22 cellular contexts compared by ENCODE assay signal in genomic region chr1:201563406-201563780, GRCh38. TPM values are rescaled to one million over a fixed set of nuclear protein-coding genes. Genes with fewer than 3 reads are reported as not detected.
DNase-seq lines count a peak whose midpoint lies in the region; ATAC-seq and TF ChIP-seq lines count a peak whose summit lies in the region.
"Had no signal": no experiment of that assay in that cellular context is flagged by ENCODE, and none has a peak within 500 bp of the region (broad histone marks: within the 10 kb centered on the region; RNA-seq: fewer than 3 reads in every experiment).

No MANE protein-coding gene starts in this region.

- H3K4me2 ChIP-seq in fibroblast of lung (ENCODE audit: extremely low read depth, insufficient read depth, low read length), result peak overlapping the region; percentile 23

- H3K36me3 Mint-ChIP-seq in activated T-helper 1 cell treated with anti-CD3 and anti-CD28 coated beads, Interleukin-12 subunit alpha, Interleukin-12 subunit beta, Interleukin-2, Interleukin-4 antibody, amounts not matched to agents 30 ng/mL and 10 ng/mL and 1 ng/mL, durations not matched to agents 14 hours and 24 hours and 36 hours (ENCODE audit: low read depth), result no peaks in the 10 kb centered on the region
- H3K36me3 Mint-ChIP-seq: CD4-positive, alpha-beta memory T cell had no signal

- H2AFZ ChIP-seq in fibroblast of lung (ENCODE audit: low read length), result no peak overlapping the region

- TF ChIP-seq CTCF in RWPE2 (IDR thresholded peaks at IDR 0.05; ENCODE audit: poor library complexity, severe bottlenecking) (no peak), fibroblast of lung (conservative IDR thresholded peaks at IDR 0.05 in 1 of 2, IDR thresholded peaks at IDR 0.05 in 1 of 2; ENCODE audit: low read depth in 1 of 2, low read length in 2 of 2) (no peak)

- peaks cover 2% of the 10 kb centered on the region for H3K27me3 Mint-ChIP-seq in activated T-helper 1 cell treated with anti-CD3 and anti-CD28 coated beads, Interleukin-12 subunit alpha, Interleukin-12 subunit beta, Interleukin-2, Interleukin-4 antibody, amounts not matched to agents 30 ng/mL and 10 ng/mL and 1 ng/mL, durations not matched to agents 14 hours and 24 hours and 36 hours (ENCODE audit: insufficient read depth)
- H3K27me3 Mint-ChIP-seq: CD4-positive, alpha-beta memory T cell had no signal

- no peak overlapping the region for H3K4me3 Mint-ChIP-seq in activated T-helper 1 cell treated with anti-CD3 and anti-CD28 coated beads, Interleukin-12 subunit alpha, Interleukin-12 subunit beta, Interleukin-2, Interleukin-4 antibody, amounts not matched to agents 30 ng/mL and 10 ng/mL and 1 ng/mL, durations not matched to agents 14 hours and 24 hours and 36 hours
- H3K4me3 Mint-ChIP-seq: CD4-positive, alpha-beta memory T cell had no signal

- peaks cover 6% of the 10 kb centered on the region for H3K4me1 Mint-ChIP-seq in activated T-helper 1 cell treated with anti-CD3 and anti-CD28 coated beads, Interleukin-12 subunit alpha, Interleukin-12 subunit beta, Interleukin-2, Interleukin-4 antibody, amounts not matched to agents 30 ng/mL and 10 ng/mL and 1 ng/mL, durations not matched to agents 14 hours and 24 hours and 36 hours (ENCODE audit: low read depth)

- H4K20me1 ChIP-seq in fibroblast of lung (ENCODE audit: control insufficient read depth, extremely low read depth, insufficient read depth, low read length), result no peaks in the 10 kb centered on the region

- H3K9me3 ChIP-seq in RWPE2 (ENCODE audit: severe bottlenecking), result no peaks in the 10 kb centered on the region
- no peaks in the 10 kb centered on the region for H3K9me3 ChIP-seq in fibroblast of lung (ENCODE audit: control insufficient read depth, insufficient read depth, low read depth, low read length)
- H3K9me3 ChIP-seq: gastroesophageal sphincter had no signal

- peaks cover 41% of the 10 kb centered on the region for H3K79me2 ChIP-seq in fibroblast of lung (ENCODE audit: control insufficient read depth, insufficient read depth, low read length)

- no peaks in the 10 kb centered on the region for H3K9me3 Mint-ChIP-seq in activated T-helper 1 cell treated with anti-CD3 and anti-CD28 coated beads, Interleukin-12 subunit alpha, Interleukin-12 subunit beta, Interleukin-2, Interleukin-4 antibody, amounts not matched to agents 30 ng/mL and 10 ng/mL and 1 ng/mL, durations not matched to agents 14 hours and 24 hours and 36 hours
- H3K9me3 Mint-ChIP-seq: CD4-positive, alpha-beta memory T cell had no signal

- H3K27ac ChIP-seq in RWPE2 (ENCODE audit: poor library complexity, severe bottlenecking), result peak overlapping the region; percentile 90
- H3K27ac ChIP-seq in fibroblast of lung (ENCODE audit: insufficient read depth, low read length), result peak overlapping the region; percentile 84
- peak overlapping the region in 12 of 21 experiments; percentile 23 to 72 (median 58) for H3K27ac ChIP-seq in skin epidermis

- H3K27me3 ChIP-seq in RWPE2 (ENCODE audit: insufficient read depth, poor library complexity, severe bottlenecking) (no peaks in the 10 kb centered on the region), fibroblast of lung (ENCODE audit: control insufficient read depth, insufficient read depth, low read length) (no peaks in the 10 kb centered on the region)
- H3K27me3 ChIP-seq: gastroesophageal sphincter had no signal

- no peak overlapping the region for H3K9ac ChIP-seq in fibroblast of lung (ENCODE audit: insufficient read depth, low read length)

- no peak overlapping the region for H3K27ac Mint-ChIP-seq in activated T-helper 1 cell treated with anti-CD3 and anti-CD28 coated beads, Interleukin-12 subunit alpha, Interleukin-12 subunit beta, Interleukin-2, Interleukin-4 antibody, amounts not matched to agents 30 ng/mL and 10 ng/mL and 1 ng/mL, durations not matched to agents 14 hours and 24 hours and 36 hours

- ATAC-seq in RWPE2 (ENCODE audit: low read depth) (no peak), HG03039 (IDR thresholded peaks at IDR 0.05; ENCODE audit: unreplicated experiment) (no peak)
- ATAC-seq: HCT116 had no signal

- no peaks in the 10 kb centered on the region for H3K36me3 ChIP-seq in RWPE2 (ENCODE audit: low read depth)
- H3K36me3 ChIP-seq in fibroblast of lung (ENCODE audit: control insufficient read depth, insufficient read depth, low read length), result no peaks in the 10 kb centered on the region
- H3K36me3 ChIP-seq: gastroesophageal sphincter had no signal

- no peak overlapping the region for H3K4me3 ChIP-seq in RWPE2 (ENCODE audit: severe bottlenecking)
- H3K4me3 ChIP-seq in fibroblast of lung (replicated peaks in 1 of 4; ENCODE audit: control extremely low read depth in 1 of 4, insufficient read depth in 1 of 4, low read depth in 3 of 4, low read length in 4 of 4), result no peak overlapping the region
- no peak overlapping the region for H3K4me3 ChIP-seq in skin epidermis
- H3K4me3 ChIP-seq: gastroesophageal sphincter, lung had no signal

- DNase-seq in AG08395 (ENCODE audit: low spot score), result peak; percentile 1
- DNase-seq in RWPE2 (ENCODE audit: low spot score), result no peak
- no peak for DNase-seq in fibroblast of lung (ENCODE audit: low read depth in 2 of 2)
- DNase-seq in cortex of kidney (lab: John Stamatoyannopoulos, UW), result no peak
- no peak for DNase-seq in activated T-helper 1 cell treated with anti-CD3 and anti-CD28 coated beads, Interleukin-12 subunit alpha, Interleukin-12 subunit beta, Interleukin-2, Interleukin-4 antibody, amounts not matched to agents 30 ng/mL and 10 ng/mL and 1 ng/mL, durations not matched to agents 14 hours and 24 hours and 36 hours (ENCODE audit: low spot score)
- no peak for DNase-seq in NCI-H82 treated with DMSO at 0.1 percent for 48 hours (lab: John Stamatoyannopoulos, UW; ENCODE audit: unreplicated experiment)
- DNase-seq: activated CD4-positive, CD25-positive, alpha-beta regulatory T cell treated with anti-CD3 and anti-CD28 coated beads, Interleukin-2, amount 50 U/mL, for 72 hours; activated naive CD4-positive, alpha-beta T cell treated with anti-CD3 and anti-CD28 coated beads, Interleukin-2, amount 50 U/mL, for 16 hours; activated T-cell treated with anti-CD3 and anti-CD28 coated beads, Interleukin-2, amount 50 U/mL, for 48 hours; CD4-positive, alpha-beta memory T cell; cerebellar nuclear complex; effector CD8-positive, alpha-beta T cell; NCI-H1694 treated with DMSO at 0.1 percent for 48 hours; NCI-H2171 treated with DMSO at 0.1 percent for 48 hours; NCI-H526; stimulated activated CD4-positive, alpha-beta T cell treated with anti-CD3 and anti-CD28 coated beads, Interleukin-15, amount 100 ng/mL, for 24 hours; SW 1271 had no signal

- intact Hi-C loops in activated T-helper 1 cell treated with anti-CD3 and anti-CD28 coated beads, Interleukin-12 subunit alpha, Interleukin-12 subunit beta, Interleukin-2, Interleukin-4 antibody, amounts not matched to agents 30 ng/mL and 10 ng/mL and 1 ng/mL, durations not matched to agents 14 hours and 24 hours and 36 hours (cut with micrococcal nuclease), result no loop called here

- H3K4me1 ChIP-seq in RWPE2 (ENCODE audit: insufficient read depth, poor library complexity, severe bottlenecking) (peaks cover 18% of the 10 kb centered on the region), fibroblast of lung (ENCODE audit: control insufficient read depth, extremely low read depth, insufficient read depth, low read length) (peaks cover 38% of the 10 kb centered on the region)

RNA-seq across cellular contexts. Expression of gene NAV1, which starts 24.5 kb away (rescaled TPM):
- 7.2 and 19.8 TPM in 2 replicates for total RNA-seq in fibroblast of lung
- 64.0 and 66.5 TPM in 2 replicates for polyA plus RNA-seq in fibroblast of lung
- polyA plus RNA-seq in fibroblast of lung (2012), result 65.3 and 96.6 TPM in 2 replicates
- 355 and 377 TPM in 2 replicates for polyA minus RNA-seq in fibroblast of lung (ENCODE audit: low replicate concordance)
- total RNA-seq in activated T-helper 1 cell treated with anti-CD3 and anti-CD28 coated beads, Interleukin-12 subunit alpha, Interleukin-12 subunit beta, Interleukin-2, Interleukin-4 antibody, amounts not matched to agents 30 ng/mL and 10 ng/mL and 1 ng/mL, durations not matched to agents 14 hours and 24 hours and 36 hours, result 0.83 and 1.6 TPM in 2 replicates

RNA-seq across cellular contexts. Expression of gene CSRP1, which starts 56.5 kb away (rescaled TPM):
- 158 and 195 TPM in 2 replicates for total RNA-seq in fibroblast of lung
- 438 and 1,081 TPM in 2 replicates for polyA plus RNA-seq in fibroblast of lung
- polyA plus RNA-seq in fibroblast of lung (2012), result 450 and 1,109 TPM in 2 replicates
- polyA minus RNA-seq in fibroblast of lung (ENCODE audit: low replicate concordance), result 886 and 2,174 TPM in 2 replicates
- total RNA-seq in activated T-helper 1 cell treated with anti-CD3 and anti-CD28 coated beads, Interleukin-12 subunit alpha, Interleukin-12 subunit beta, Interleukin-2, Interleukin-4 antibody, amounts not matched to agents 30 ng/mL and 10 ng/mL and 1 ng/mL, durations not matched to agents 14 hours and 24 hours and 36 hours, result 66.0 and 66.2 TPM in 2 replicates
